20 cellular contexts compared by ENCODE assay signal in the genomic region with DNA sequence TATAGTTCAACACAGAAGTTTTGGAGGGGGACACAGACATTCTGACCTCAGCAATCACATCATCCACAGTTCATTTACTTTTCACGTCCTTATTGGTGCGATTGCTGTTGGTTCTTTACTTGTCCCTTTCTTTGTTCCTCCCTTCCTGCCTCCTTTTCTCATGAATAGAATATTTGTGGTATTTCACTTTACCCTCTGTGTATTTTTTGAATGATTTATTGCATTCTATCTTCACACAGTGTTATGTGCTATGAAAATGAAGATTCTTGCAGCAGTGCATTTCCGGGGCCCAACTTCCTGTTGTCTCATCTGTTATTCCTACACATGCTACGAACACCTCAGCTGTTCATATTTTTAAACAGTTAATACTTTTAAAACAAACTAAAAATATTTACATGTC.
DNase-seq lines count a peak whose midpoint lies in the region; ATAC-seq and TF ChIP-seq lines count a peak whose summit lies in the region.
"Had no signal": no experiment of that assay in that cellular context is flagged by ENCODE, and none has a peak within 500 bp of the region (broad histone marks: within the 10 kb centered on the region; RNA-seq: fewer than 3 reads in every experiment).

No MANE protein-coding gene starts in this region.

- CTCF ChIA-PET in CD4-positive, alpha-beta T cell (lab: Charles Lee): no interaction called here
- CTCF ChIA-PET in activated CD8-positive, alpha-beta T cell treated with anti-CD3 and anti-CD28 coated beads, Interleukin-2, amount 10 ng/mL, durations not matched to agents 7 days and 5 days (lab: Charles Lee): no interaction called here

- no peaks in the 10 kb centered on the region for H3K9me3 Mint-ChIP-seq in CD4-positive, alpha-beta T cell
- no peaks in the 10 kb centered on the region for H3K9me3 Mint-ChIP-seq in activated CD8-positive, alpha-beta T cell treated with anti-CD3 and anti-CD28 coated beads, Interleukin-2, amount 10 ng/mL, durations not matched to agents 7 days and 5 days (ENCODE audit: insufficient read depth)

- no peaks in the 10 kb centered on the region for H3K27me3 Mint-ChIP-seq in CD4-positive, alpha-beta T cell
- H3K27me3 Mint-ChIP-seq in activated CD8-positive, alpha-beta T cell treated with anti-CD3 and anti-CD28 coated beads, Interleukin-2, amount 10 ng/mL, durations not matched to agents 7 days and 5 days (ENCODE audit: low read depth): no peaks in the 10 kb centered on the region

- peak overlapping the region; percentile 16 for H3K27ac Mint-ChIP-seq in CD4-positive, alpha-beta T cell
- H3K27ac Mint-ChIP-seq in activated CD8-positive, alpha-beta T cell treated with anti-CD3 and anti-CD28 coated beads, Interleukin-2, amount 10 ng/mL, durations not matched to agents 7 days and 5 days: peak overlapping the region; percentile 47

- POLR2A ChIA-PET in CD4-positive, alpha-beta T cell (lab: Charles Lee): interaction anchor here (1.0 kb wide), 1 partner anchor 15 kb away, joined by 3 read pairs; no protein-coding TSS in a partner anchor
- POLR2A ChIA-PET in activated CD8-positive, alpha-beta T cell treated with anti-CD3 and anti-CD28 coated beads, Interleukin-2, amount 10 ng/mL, durations not matched to agents 7 days and 5 days (lab: Charles Lee): interaction anchor here (1.1 kb wide), 1 partner anchor 8 kb away, joined by 3 read pairs; no protein-coding TSS in a partner anchor

- H3K9me3 ChIP-seq in CD4-positive, alpha-beta T cell (ENCODE audit: control insufficient read depth, low read length): no peaks in the 10 kb centered on the region
- H3K9me3 ChIP-seq: left lung, tibial artery had no signal

- ATAC-seq in CD4-positive, alpha-beta T cell (ENCODE audit: poor library complexity): peak; percentile 38
- ATAC-seq in activated CD8-positive, alpha-beta T cell treated with anti-CD3 and anti-CD28 coated beads, Interleukin-2, amount 10 ng/mL, durations not matched to agents 7 days and 5 days: no peak
- ATAC-seq in GM19463 (IDR thresholded peaks at IDR 0.05; ENCODE audit: unreplicated experiment): no peak
- ATAC-seq: left lung had no signal

- DNase-seq in CD4-positive, alpha-beta T cell: no peak
- DNase-seq in HCEC 1CT (peak; percentile 18), myocyte (ENCODE audit: low read depth) (peak; percentile 41), hepatic stellate cell (ENCODE audit: low spot score) (no peak), HuH-7.5 (ENCODE audit: low spot score) (no peak)
- DNase-seq in activated CD8-positive, alpha-beta T cell treated with anti-CD3 and anti-CD28 coated beads, Interleukin-2, amount 10 ng/mL, durations not matched to agents 7 days and 5 days: no peak
- DNase-seq: activated CD8-positive, alpha-beta memory T cell treated with anti-CD3 and anti-CD28 coated beads, Interleukin-2, amount 50 U/mL, for 4 hours; activated naive CD4-positive, alpha-beta T cell treated with Interleukin-2 at 50 U/mL for 16 hours; C1 segment of cervical spinal cord; foreskin fibroblast; KBM-7; left lung; NCI-H1105 treated with DMSO at 0.1 percent for 48 hours; NCI-H2171 treated with DMSO at 0.1 percent for 48 hours; NCI-H82; stimulated activated CD4-positive, alpha-beta T cell treated with anti-CD3 and anti-CD28 coated beads, Interleukin-4, amount 100 ng/mL, for 4 hours; tibial artery had no signal

- no peak overlapping the region for H3K27ac ChIP-seq in CD4-positive, alpha-beta T cell (ENCODE audit: low read depth, low read length)
- H3K27ac ChIP-seq: left lung, parathyroid adenoma, tibial artery, VCaP had no signal

- H3K27me3 ChIP-seq in CD4-positive, alpha-beta T cell (ENCODE audit: control insufficient read depth, insufficient read depth, low read length): no peaks in the 10 kb centered on the region
- H3K27me3 ChIP-seq: left lung, tibial artery had no signal

- no peak overlapping the region for H3K4me3 Mint-ChIP-seq in CD4-positive, alpha-beta T cell
- H3K4me3 Mint-ChIP-seq in activated CD8-positive, alpha-beta T cell treated with anti-CD3 and anti-CD28 coated beads, Interleukin-2, amount 10 ng/mL, durations not matched to agents 7 days and 5 days: no peak overlapping the region

- intact Hi-C loops in CD4-positive, alpha-beta T cell (cut with DNase I, micrococcal nuclease): no loop called here

- TF ChIP-seq CTCF in CD4-positive, alpha-beta T cell (IDR thresholded peaks at IDR 0.05): no peak

- no peaks in the 10 kb centered on the region for H3K36me3 Mint-ChIP-seq in CD4-positive, alpha-beta T cell (ENCODE audit: low read depth)
- H3K36me3 Mint-ChIP-seq in activated CD8-positive, alpha-beta T cell treated with anti-CD3 and anti-CD28 coated beads, Interleukin-2, amount 10 ng/mL, durations not matched to agents 7 days and 5 days (ENCODE audit: low read depth): no peaks in the 10 kb centered on the region

- peaks cover 32% of the 10 kb centered on the region for H3K4me1 Mint-ChIP-seq in CD4-positive, alpha-beta T cell (ENCODE audit: low read depth)
- peaks cover 18% of the 10 kb centered on the region for H3K4me1 Mint-ChIP-seq in activated CD8-positive, alpha-beta T cell treated with anti-CD3 and anti-CD28 coated beads, Interleukin-2, amount 10 ng/mL, durations not matched to agents 7 days and 5 days (ENCODE audit: low read depth)

Comparison
In these comparisons a context has a peak if more than half of its experiments do, and no peak if none do; other contexts are left out.
1. DNase-seq: peak in HCEC 1CT (single experiment) and myocyte (single experiment); none in CD4-positive, alpha-beta T cell (0 of 10), activated CD8-positive, alpha-beta T cell treated with anti-CD3 and anti-CD28 coated beads, Interleukin-2, amount 10 ng/mL, durations not matched to agents 7 days and 5 days (single experiment), hepatic stellate cell (single experiment) and HuH-7.5 (single experiment).